8 cellular contexts compared by ENCODE assay signal in genomic region chr17:40121886-40122465, GRCh38.
DNase-seq lines count a peak whose midpoint lies in the region; ATAC-seq and TF ChIP-seq lines count a peak whose summit lies in the region.

TSS of gene MSL1 (plus strand) at chr17:40121971. CDS start at chr17:40122613, 642 bp downstream.

- no peaks in the 10 kb centered on the region for H3K9me2 ChIP-seq in OCI-LY1 (ENCODE audit: low read depth, low read length)

- peak within 1 kb of the TSS; percentile 92 for H3K4me2 ChIP-seq in OCI-LY1 (ENCODE audit: low read length)

- H3K4me1 ChIP-seq in OCI-LY1 (ENCODE audit: insufficient read depth, low read length, severe bottlenecking): peaks cover 30% of the 10 kb centered on the region

- H3F3A ChIP-seq in OCI-LY1 (ENCODE audit: insufficient read depth, low read length): no peaks in the 10 kb centered on the region

- peak within 1 kb of the TSS; percentile 98 for H3K4me3 ChIP-seq in OCI-LY1 (ENCODE audit: low read depth, low read length, poor library complexity, severe bottlenecking)

- H4K20me1 ChIP-seq in OCI-LY1 (ENCODE audit: insufficient read depth, low read length): no peaks in the 10 kb centered on the region

- no peak within 1 kb of the TSS for H2AFZ ChIP-seq in OCI-LY1 (ENCODE audit: low read length)

- no peak for TF ChIP-seq CTCF in OCI-LY1 (IDR thresholded peaks at IDR 0.05; ENCODE audit: low read length)

- H3K36me3 ChIP-seq in OCI-LY1 (ENCODE audit: insufficient read depth, low read length): peaks cover 18% of the 10 kb centered on the region; the same call in 1 of the 2 replicates

- H3K79me2 ChIP-seq in OCI-LY1 (ENCODE audit: insufficient read depth, low read length): peaks cover 33% of the 10 kb centered on the region

- peak; percentile 55 for ATAC-seq in HG03565 (IDR thresholded peaks at IDR 0.05; ENCODE audit: unreplicated experiment)

- DNase-seq in SIG-M5 treated with dmso at 0.1 percent for 504 hours (lab: John Stamatoyannopoulos, UW; ENCODE audit: unreplicated experiment) (peak; percentile 67), SIG-M5 (lab: John Stamatoyannopoulos, UW) (no peak), activated T-cell treated with anti-CD3 and anti-CD28 coated beads for 4 hours (peak; percentile 78), epidermal melanocyte (ENCODE audit: insufficient read length, low spot score) (peak; percentile 79), midbrain (lab: John Stamatoyannopoulos, UW) (peak; percentile 87)
- DNase-seq in stimulated activated CD8-positive, alpha-beta memory T cell treated with anti-CD3 and anti-CD28 coated beads, Interleukin-15, amount 100 ng/mL, for 4 hours (ENCODE audit: low read depth in 2 of 2): peak; percentile 71 to 78

- no peaks in the 10 kb centered on the region for H3K9me3 ChIP-seq in OCI-LY1 (ENCODE audit: low read length)

- no peaks in the 10 kb centered on the region for H3K27me3 ChIP-seq in OCI-LY1 (ENCODE audit: insufficient read depth, low read length)

- peak within 1 kb of the TSS; percentile 97 for H3K9ac ChIP-seq in OCI-LY1 (ENCODE audit: low read length)

- H3K27ac ChIP-seq in OCI-LY1 (ENCODE audit: low read depth, low read length, poor library complexity, severe bottlenecking): peak within 1 kb of the TSS; percentile 48
